22 cellular contexts compared by ENCODE assay signal in genomic region chr5:91072891-91073290, GRCh38.
DNase-seq lines count a peak whose midpoint lies in the region; ATAC-seq and TF ChIP-seq lines count a peak whose summit lies in the region.
"Had no signal": no experiment of that assay in that cellular context is flagged by ENCODE, and none has a peak within 500 bp of the region (broad histone marks: within the 10 kb centered on the region; RNA-seq: fewer than 3 reads in every experiment).

No MANE protein-coding gene starts in this region.

- no peak overlapping the region for H3K4ac ChIP-seq in IMR-90 (ENCODE audit: low read depth, low read length)

- no peaks in the 10 kb centered on the region for H3K9me3 ChIP-seq in AG04450 (ENCODE audit: control insufficient read depth, insufficient read depth, low read length)
- H3K9me3 ChIP-seq in IMR-90 (ENCODE audit: control insufficient read depth, insufficient read depth, low read length): no peaks in the 10 kb centered on the region
- H3K9me3 ChIP-seq in left lung: no peaks in the 10 kb centered on the region
- no peaks in the 10 kb centered on the region for H3K9me3 ChIP-seq in ovary
- H3K9me3 ChIP-seq in heart right ventricle: peaks cover 0 to 6% (median 0%) of the 10 kb centered on the region in 11 donors
- H3K9me3 ChIP-seq: Caco-2, colonic mucosa had no signal

- dilution Hi-C loops in IMR-90 (cut with HindIII; ENCODE audit: low sequenced_read_pairs, unreplicated experiment): no loop called here

- no peak overlapping the region for H3K27ac Mint-ChIP-seq in T-helper 2 cell treated with Interferon-gamma antibody and Interleukin-4, amounts not matched to agents 5 μg/mL and 100 μg/mL, for 36 hours
- H3K27ac Mint-ChIP-seq: activated T-helper 1 cell treated with anti-CD3 and anti-CD28 coated beads, Interleukin-12 subunit alpha, Interleukin-12 subunit beta, Interleukin-2, Interleukin-4 antibody, amounts not matched to agents 30 ng/mL and 10 ng/mL and 1 ng/mL, durations not matched to agents 14 hours and 24 hours and 36 hours; mesothelial cell of epicardium; stimulated activated naive CD8-positive, alpha-beta T cell treated with anti-CD3 and anti-CD28 coated beads, Interleukin-15, amount 100 ng/mL, for 72 hours had no signal

- TF ChIP-seq POLR2A in IMR-90 (IDR thresholded peaks at IDR 0.05; ENCODE audit: low read depth, low read length): no peak
- TF ChIP-seq POLR2A in ovary (IDR thresholded peaks at IDR 0.05): no peak

- H3K4me1 ChIP-seq in IMR-90 (ENCODE audit: control insufficient read depth, insufficient read depth, low read length): peaks cover 9% of the 10 kb centered on the region
- peaks cover 0 to 9% of the 10 kb centered on the region in 2 donors for H3K4me1 ChIP-seq in left lung
- no peaks in the 10 kb centered on the region for H3K4me1 ChIP-seq in ovary (ENCODE audit: insufficient read depth)
- no peaks in the 10 kb centered on the region for H3K4me1 ChIP-seq in heart right ventricle
- H3K4me1 ChIP-seq: Caco-2, colonic mucosa had no signal

- peak overlapping the region; percentile 53 for H3K4me2 ChIP-seq in IMR-90 (ENCODE audit: low read depth, low read length)

- no peak overlapping the region for H3K4me3 ChIP-seq in AG04450 (ENCODE audit: low read depth, low read length)
- no peak overlapping the region for H3K4me3 ChIP-seq in IMR-90 (ENCODE audit: insufficient read depth, low read depth, low read length)
- no peak overlapping the region for H3K4me3 ChIP-seq in left lung
- H3K4me3 ChIP-seq in ovary: no peak overlapping the region
- no peak overlapping the region for H3K4me3 ChIP-seq in heart right ventricle
- H3K4me3 ChIP-seq: colonic mucosa, GM12878 had no signal

- H3K27me3 ChIP-seq in AG04450 (ENCODE audit: control insufficient read depth, insufficient read depth, low read length) (no peaks in the 10 kb centered on the region), IMR-90 (ENCODE audit: control insufficient read depth, insufficient read depth, low read length) (no peaks in the 10 kb centered on the region), left lung (no peaks in the 10 kb centered on the region), ovary (no peaks in the 10 kb centered on the region), heart right ventricle (no peaks in the 10 kb centered on the region)
- H3K27me3 ChIP-seq: colonic mucosa had no signal

- H4K91ac ChIP-seq in IMR-90 (ENCODE audit: insufficient read depth, low read depth, low read length): no peak overlapping the region

- H2BK5ac ChIP-seq in IMR-90 (ENCODE audit: low read depth, low read length, poor library complexity, severe bottlenecking): peak overlapping the region; percentile 52

- no peak overlapping the region for H3K56ac ChIP-seq in IMR-90 (ENCODE audit: extremely low read depth, insufficient read depth, low read length)

- in situ Hi-C loops in IMR-90 (cut with MboI; ENCODE audit: low sequenced_read_pairs): no loop called here

- no peak overlapping the region for H2AK9ac ChIP-seq in IMR-90 (replicated peaks; ENCODE audit: low read depth, low read length, poor library complexity)

- TF ChIP-seq RAD21 in IMR-90 (IDR thresholded peaks at IDR 0.05; ENCODE audit: low read length): no peak

- no peak overlapping the region for H2BK120ac ChIP-seq in IMR-90 (ENCODE audit: low read depth, low read length)

- no peaks in the 10 kb centered on the region for H3K36me3 Mint-ChIP-seq in T-helper 2 cell treated with Interferon-gamma antibody and Interleukin-4, amounts not matched to agents 5 μg/mL and 100 μg/mL, for 36 hours (ENCODE audit: low read depth)

- CTCF ChIA-PET in AG04450 (lab: Charles Lee) (interaction anchor here (0.6 to 2.8 kb wide), 7 partner anchors 14 to 601 kb away, joined by 3 to 17 read pairs (median 3); no protein-coding TSS in a partner anchor), IMR-90 (lab: Yijun Ruan, JAX) (interaction anchor here (1.1 to 1.2 kb wide), 2 partner anchors 18 to 312 kb away, joined by 4 read pairs; no protein-coding TSS in a partner anchor)

- peaks cover 5% of the 10 kb centered on the region for H3K27me3 Mint-ChIP-seq in T-helper 2 cell treated with Interferon-gamma antibody and Interleukin-4, amounts not matched to agents 5 μg/mL and 100 μg/mL, for 36 hours (ENCODE audit: low read depth)
- H3K27me3 Mint-ChIP-seq: stimulated activated naive CD8-positive, alpha-beta T cell treated with anti-CD3 and anti-CD28 coated beads, Interleukin-15, amount 100 ng/mL, for 72 hours had no signal

- 0% methylated on average over 1 of the region's 2 CpGs; no CpG with 5 or more reads in 1 of the 2 experiments for WGBS in IMR-90 (ENCODE audit: extremely low coverage in 2 of 2, insufficient read length in 1 of 2), 2 experiments
- WGBS in ovary, 3 donors: 13 to 31% (median 18%) methylated on average over 2 of the region's 2 CpGs
- 46 to 54% methylated on average over 2 of the region's 2 CpGs for WGBS in heart right ventricle, 2 donors

- H2AK5ac ChIP-seq in IMR-90 (ENCODE audit: low read depth, low read length): no peak overlapping the region

- no TSS peak for BruUV-seq in IMR-90 (replicated peaks; lab: Mats Ljungman, UMichigan)

- H3K36me3 ChIP-seq in IMR-90 (ENCODE audit: control insufficient read depth, insufficient read depth, low read length) (no peaks in the 10 kb centered on the region), left lung (no peaks in the 10 kb centered on the region), ovary (no peaks in the 10 kb centered on the region), heart right ventricle (no peaks in the 10 kb centered on the region)
- H3K36me3 ChIP-seq: colonic mucosa had no signal

- peak; percentile 68 for ATAC-seq in IMR-90 (ENCODE audit: low read depth)
- ATAC-seq in left lung: peak; percentile 42
- ATAC-seq in heart right ventricle: no peak
- ATAC-seq: GM12878; stimulated activated naive CD8-positive, alpha-beta T cell treated with anti-CD3 and anti-CD28 coated beads, Interleukin-15, amount 100 ng/mL, for 72 hours had no signal

- no peaks in the 10 kb centered on the region for H3K9me3 Mint-ChIP-seq in T-helper 2 cell treated with Interferon-gamma antibody and Interleukin-4, amounts not matched to agents 5 μg/mL and 100 μg/mL, for 36 hours
- H3K9me3 Mint-ChIP-seq: activated T-helper 1 cell treated with anti-CD3 and anti-CD28 coated beads, Interleukin-12 subunit alpha, Interleukin-12 subunit beta, Interleukin-2, Interleukin-4 antibody, amounts not matched to agents 30 ng/mL and 10 ng/mL and 1 ng/mL, durations not matched to agents 14 hours and 24 hours and 36 hours; stimulated activated naive CD8-positive, alpha-beta T cell treated with anti-CD3 and anti-CD28 coated beads, Interleukin-15, amount 100 ng/mL, for 72 hours had no signal

- no peak overlapping the region for H2AFZ ChIP-seq in IMR-90 (replicated peaks; ENCODE audit: low read length, poor library complexity)

- H3K9ac ChIP-seq in IMR-90 (ENCODE audit: low read depth, low read length): no peak overlapping the region

- no peak overlapping the region; the same call in 1 of the 2 replicates for H4K5ac ChIP-seq in IMR-90 (ENCODE audit: low read depth, low read length)

- no peak for TF ChIP-seq CTCF in AG04450 (IDR thresholded peaks at IDR 0.05; ENCODE audit: low read depth, low read length)
- TF ChIP-seq CTCF in IMR-90 (conservative IDR thresholded peaks at IDR 0.05; ENCODE audit: low read depth, low read length): no peak
- TF ChIP-seq CTCF in left lung (IDR thresholded peaks at IDR 0.05): no peak
- TF ChIP-seq CTCF in ovary (IDR thresholded peaks at IDR 0.05): no peak
- TF ChIP-seq CTCF in heart right ventricle (IDR thresholded peaks at IDR 0.05): no peak

- no peaks in the 10 kb centered on the region for H4K20me1 ChIP-seq in IMR-90 (ENCODE audit: insufficient read depth, low read length)

- peak overlapping the region; percentile 54; the same call in 1 of the 3 replicates for H2BK15ac ChIP-seq in IMR-90 (ENCODE audit: low read depth, low read length)

- no peak overlapping the region for H2BK20ac ChIP-seq in IMR-90 (ENCODE audit: low read depth, low read length)

- intact Hi-C loops in IMR-90 (cut with micrococcal nuclease) (loop anchor here (5.0 kb wide), 1 partner anchor 131 kb away; no protein-coding TSS in a partner anchor), left lung (cut with DNase I) (no loop called here), ovary (cut with DNase I) (no loop called here), heart right ventricle (cut with DNase I) (no loop called here)

- H3K79me1 ChIP-seq in IMR-90 (ENCODE audit: low read depth in 1 of 2, low read length in 2 of 2): no peaks in the 10 kb centered on the region

- H3K14ac ChIP-seq in IMR-90 (replicated peaks; ENCODE audit: low read depth, low read length): no peak overlapping the region

- H3K18ac ChIP-seq in IMR-90 (ENCODE audit: low read depth, low read length): peak overlapping the region; percentile 93; the same call in 1 of the 2 replicates

- H3K23ac ChIP-seq in IMR-90 (ENCODE audit: low read depth, low read length): no peak overlapping the region

- no peaks in the 10 kb centered on the region for H3K9me1 ChIP-seq in IMR-90 (ENCODE audit: insufficient read depth, low read length)

- no peak overlapping the region for H4K8ac ChIP-seq in IMR-90 (ENCODE audit: low read depth in 2 of 2, low read length in 2 of 2)

- DNase-seq in AG04450 (ENCODE audit: low read depth, low spot score): peak; percentile 49
- peak; percentile 80 for DNase-seq in IMR-90
- peak; percentile 12 for DNase-seq in epithelial cell of prostate (ENCODE audit: low read depth, low spot score)
- DNase-seq in left lung: no peak
- DNase-seq in ovary: no peak
- DNase-seq in T-helper 2 cell treated with Interferon-gamma antibody and Interleukin-4, amounts not matched to agents 5 μg/mL and 100 μg/mL, for 36 hours (ENCODE audit: low spot score): no peak
- DNase-seq in heart right ventricle: no peak
- DNase-seq in RKO (ENCODE audit: low spot score): no peak
- DNase-seq: ACHN; activated CD4-positive, CD25-positive, alpha-beta regulatory T cell; Caco-2; colonic mucosa; hypothalamus; MM.1S; NCI-H187; NCI-H510A; SHP77 treated with DMSO at 0.1 percent for 48 hours; stimulated activated naive CD8-positive, alpha-beta T cell treated with anti-CD3 and anti-CD28 coated beads, Interleukin-15, amount 100 ng/mL, for 72 hours; T-helper 2 cell had no signal

- POLR2A ChIA-PET in AG04450 (lab: Yijun Ruan, JAX) (interaction anchor here (0.6 to 1.0 kb wide), 3 partner anchors 9 to 310 kb away, joined by 3 read pairs; partner anchors contain the start of gene ARRDC3), IMR-90 (lab: Charles Lee; ENCODE audit: unreplicated experiment) (interaction anchor here (0.6 kb wide), 1 partner anchor 48 kb away, joined by 3 read pairs; no protein-coding TSS in a partner anchor)

- no peaks in the 10 kb centered on the region for H3K4me1 Mint-ChIP-seq in T-helper 2 cell treated with Interferon-gamma antibody and Interleukin-4, amounts not matched to agents 5 μg/mL and 100 μg/mL, for 36 hours (ENCODE audit: low read depth)
- H3K4me1 Mint-ChIP-seq: mesothelial cell of epicardium; stimulated activated naive CD8-positive, alpha-beta T cell treated with anti-CD3 and anti-CD28 coated beads, Interleukin-15, amount 100 ng/mL, for 72 hours had no signal

- no peak for TF ChIP-seq EP300 in ovary (IDR thresholded peaks at IDR 0.05)

- no peak overlapping the region for H3K4me3 Mint-ChIP-seq in T-helper 2 cell treated with Interferon-gamma antibody and Interleukin-4, amounts not matched to agents 5 μg/mL and 100 μg/mL, for 36 hours
- H3K4me3 Mint-ChIP-seq: activated T-helper 1 cell treated with anti-CD3 and anti-CD28 coated beads, Interleukin-12 subunit alpha, Interleukin-12 subunit beta, Interleukin-2, Interleukin-4 antibody, amounts not matched to agents 30 ng/mL and 10 ng/mL and 1 ng/mL, durations not matched to agents 14 hours and 24 hours and 36 hours; mesothelial cell of epicardium; stimulated activated naive CD8-positive, alpha-beta T cell treated with anti-CD3 and anti-CD28 coated beads, Interleukin-15, amount 100 ng/mL, for 72 hours had no signal

- H3K27ac ChIP-seq in AG04450 (ENCODE audit: low read depth, low read length) (no peak overlapping the region), IMR-90 (ENCODE audit: insufficient read depth, low read length) (no peak overlapping the region), epithelial cell of prostate (no peak overlapping the region), left lung (no peak overlapping the region), ovary (no peak overlapping the region), heart right ventricle (no peak overlapping the region)
- H3K27ac ChIP-seq: colonic mucosa had no signal

Comparison
In these comparisons a context has a peak if more than half of its experiments do, and no peak if none do; other contexts are left out.
1. DNase-seq: peak in AG04450 (single experiment), IMR-90 (single experiment) and epithelial cell of prostate (single experiment); none in left lung (0 of 2), ovary (0 of 5), T-helper 2 cell treated with Interferon-gamma antibody and Interleukin-4, amounts not matched to agents 5 μg/mL and 100 μg/mL, for 36 hours (single experiment), heart right ventricle (0 of 2) and RKO (single experiment).
2. ATAC-seq: peak in IMR-90 (single experiment) and left lung (single experiment); none in heart right ventricle (0 of 8).